In genomic region chr18:50240083-50240563, GRCh38 we compare ENCODE assay signal across 1 cellular context.
TF ChIP-seq lines count a peak whose summit lies in the region.

No MANE protein-coding gene starts in this region.

TF ChIP-seq in GM12878, 131 proteins besides CTCF, POLR2A, EP300 and RAD21:
- TF ChIP-seq BCL3 (IDR thresholded peaks at IDR 0.05; ENCODE audit: borderline replicate concordance, insufficient read depth, low read depth, low read length, poor library complexity, severe bottlenecking) (peak; percentile 41), IRF3 (IDR thresholded peaks at IDR 0.05) (no peak), STAT1 (conservative IDR thresholded peaks at IDR 0.05) (no peak)
TF ChIP-seq in GM12878: peak in this region for 1.
